In genomic region chr2:144490017-144490416, GRCh38 we compare ENCODE assay signal across 17 cellular contexts. TPM values are rescaled to one million over a fixed set of nuclear protein-coding genes. Genes with fewer than 3 reads are reported as not detected.
DNase-seq lines count a peak whose midpoint lies in the region; ATAC-seq and TF ChIP-seq lines count a peak whose summit lies in the region.
"Had no signal": no experiment of that assay in that cellular context is flagged by ENCODE, and none has a peak within 500 bp of the region (broad histone marks: within the 10 kb centered on the region; RNA-seq: fewer than 3 reads in every experiment).

No MANE protein-coding gene starts in this region.

- peaks cover 34% of the 10 kb centered on the region for H3K4me1 ChIP-seq in vagina
- H3K4me1 ChIP-seq in esophagus muscularis mucosa: peaks cover 0 to 34% (median 10%) of the 10 kb centered on the region in 4 donors

- H3K36me3 Mint-ChIP-seq in activated T-cell treated with anti-CD3 and anti-CD28 coated beads, Interleukin-2, amount 50 U/mL, for 72 hours (ENCODE audit: insufficient read depth in 2 of 2): peaks cover 0 to 3% of the 10 kb centered on the region in 2 donors
- no peaks in the 10 kb centered on the region for H3K36me3 Mint-ChIP-seq in glutamatergic neuron (ENCODE audit: unreplicated experiment)
- H3K36me3 Mint-ChIP-seq: activated naive CD4-positive, alpha-beta T cell treated with anti-CD3 and anti-CD28 coated beads, Interleukin-2, amount 50 U/mL, for 24 hours; naive B cell had no signal

- peaks cover 22% of the 10 kb centered on the region for H3K4me1 Mint-ChIP-seq in activated T-cell treated with anti-CD3 and anti-CD28 coated beads, Interleukin-2, amount 50 U/mL, for 72 hours (ENCODE audit: low read depth)
- peaks cover 29% of the 10 kb centered on the region for H3K4me1 Mint-ChIP-seq in glutamatergic neuron (ENCODE audit: low read depth, unreplicated experiment)
- H3K4me1 Mint-ChIP-seq: activated naive CD4-positive, alpha-beta T cell treated with anti-CD3 and anti-CD28 coated beads, Interleukin-2, amount 50 U/mL, for 24 hours had no signal

- TF ChIP-seq POLR2A in vagina (IDR thresholded peaks at IDR 0.05) (no peak), esophagus muscularis mucosa (IDR thresholded peaks at IDR 0.05; ENCODE audit: low read depth) (no peak)

- no peaks in the 10 kb centered on the region for H3K27me3 Mint-ChIP-seq in activated T-cell treated with anti-CD3 and anti-CD28 coated beads, Interleukin-2, amount 50 U/mL, for 72 hours (ENCODE audit: low read depth)
- H3K27me3 Mint-ChIP-seq in glutamatergic neuron (ENCODE audit: unreplicated experiment): no peaks in the 10 kb centered on the region
- H3K27me3 Mint-ChIP-seq: activated naive CD4-positive, alpha-beta T cell treated with anti-CD3 and anti-CD28 coated beads, Interleukin-2, amount 50 U/mL, for 24 hours; brain; CD8-positive, alpha-beta memory T cell; naive B cell had no signal

- H3K4me3 ChIP-seq in SK-N-MC (no peak overlapping the region), vagina (no peak overlapping the region), esophagus muscularis mucosa (no peak overlapping the region)
- H3K4me3 ChIP-seq: lung had no signal

- peak; percentile 74 to 75 for ATAC-seq in activated T-cell treated with anti-CD3 and anti-CD28 coated beads, Interleukin-2, amount 50 U/mL, for 72 hours (replicated peaks in 1 of 2)
- ATAC-seq in GM21367 (IDR thresholded peaks at IDR 0.05; ENCODE audit: unreplicated experiment): no peak

- no peak overlapping the region for H3K9ac ChIP-seq in SK-N-MC (ENCODE audit: insufficient read length)

- TF ChIP-seq CTCF in glutamatergic neuron (IDR thresholded peaks at IDR 0.05; ENCODE audit: partially characterized antibody, unreplicated experiment): no peak
- no peak for TF ChIP-seq CTCF in vagina (IDR thresholded peaks at IDR 0.05)
- no peak for TF ChIP-seq CTCF in esophagus muscularis mucosa (IDR thresholded peaks at IDR 0.05)

- H3K27ac ChIP-seq in SK-N-MC (peak overlapping the region; percentile 52), vagina (peak overlapping the region; percentile 7), esophagus muscularis mucosa (replicated peaks in 1 of 4) (no peak overlapping the region)
- H3K27ac ChIP-seq: epithelial cell of prostate had no signal

- no peaks in the 10 kb centered on the region for H3K27me3 ChIP-seq in vagina
- H3K27me3 ChIP-seq in esophagus muscularis mucosa: no peaks in the 10 kb centered on the region

- H3K27ac Mint-ChIP-seq in activated T-cell treated with anti-CD3 and anti-CD28 coated beads, Interleukin-2, amount 50 U/mL, for 72 hours: peak overlapping the region; percentile 65
- H3K27ac Mint-ChIP-seq in glutamatergic neuron (ENCODE audit: unreplicated experiment): peak overlapping the region; percentile 85
- H3K27ac Mint-ChIP-seq: activated naive CD4-positive, alpha-beta T cell treated with anti-CD3 and anti-CD28 coated beads, Interleukin-2, amount 50 U/mL, for 24 hours had no signal

- H3K9me3 Mint-ChIP-seq in activated T-cell treated with anti-CD3 and anti-CD28 coated beads, Interleukin-2, amount 50 U/mL, for 72 hours: no peaks in the 10 kb centered on the region
- H3K9me3 Mint-ChIP-seq in glutamatergic neuron (ENCODE audit: unreplicated experiment): peaks cover 4% of the 10 kb centered on the region
- H3K9me3 Mint-ChIP-seq: activated naive CD4-positive, alpha-beta T cell treated with anti-CD3 and anti-CD28 coated beads, Interleukin-2, amount 50 U/mL, for 24 hours; brain; CD8-positive, alpha-beta memory T cell; naive B cell had no signal

- peak overlapping the region in 1 of 2 donors; percentile 67 for H3K4me3 Mint-ChIP-seq in activated T-cell treated with anti-CD3 and anti-CD28 coated beads, Interleukin-2, amount 50 U/mL, for 72 hours
- no peak overlapping the region for H3K4me3 Mint-ChIP-seq in glutamatergic neuron (ENCODE audit: unreplicated experiment)
- H3K4me3 Mint-ChIP-seq: activated naive CD4-positive, alpha-beta T cell treated with anti-CD3 and anti-CD28 coated beads, Interleukin-2, amount 50 U/mL, for 24 hours; naive B cell had no signal

- H3K36me3 ChIP-seq in SK-N-MC (ENCODE audit: insufficient read depth, low read length) (peaks cover 91% of the 10 kb centered on the region), vagina (no peaks in the 10 kb centered on the region), esophagus muscularis mucosa (no peaks in the 10 kb centered on the region)

- no peak for TF ChIP-seq EP300 in esophagus muscularis mucosa (IDR thresholded peaks at IDR 0.05)

- no peaks in the 10 kb centered on the region for H3K9me3 ChIP-seq in SK-N-MC (ENCODE audit: low read depth, low read length)
- H3K9me3 ChIP-seq in vagina: no peaks in the 10 kb centered on the region
- no peaks in the 10 kb centered on the region for H3K9me3 ChIP-seq in esophagus muscularis mucosa

- no peak for DNase-seq in activated T-cell treated with anti-CD3 and anti-CD28 coated beads, Interleukin-2, amount 50 U/mL, for 72 hours
- DNase-seq in activated T-cell treated with anti-CD3 and anti-CD28 coated beads for 4 hours: no peak
- no peak for DNase-seq in SK-N-MC (ENCODE audit: low read depth, low spot score)
- no peak for DNase-seq in glutamatergic neuron
- DNase-seq in vagina (ENCODE audit: extremely low spot score in 2 of 2): no peak
- no peak for DNase-seq in esophagus muscularis mucosa (ENCODE audit: extremely low spot score)
- no peak for DNase-seq in NCI-H526 treated with DMSO at 0.1 percent for 48 hours (lab: John Stamatoyannopoulos, UW)
- DNase-seq: ACHN; CD8-positive, alpha-beta memory T cell; naive B cell; NCI-H2029; stimulated activated naive CD4-positive, alpha-beta T cell treated with Interleukin-2 at 50 U/mL for 16 hours had no signal

- intact Hi-C loops in vagina (cut with DNase I) (no loop called here), esophagus muscularis mucosa (cut with DNase I) (no loop called here)

RNA-seq across cellular contexts. Expression of gene ZEB2, which starts 29.9 kb away (rescaled TPM):
- total RNA-seq in activated T-cell treated with anti-CD3 and anti-CD28 coated beads, Interleukin-2, amount 50 U/mL, for 72 hours: 10 to 100 TPM; 22.5 to 58.2 TPM
- 121 TPM for total RNA-seq in glutamatergic neuron (ENCODE audit: unreplicated experiment)
- 63.6 TPM for total RNA-seq in vagina
- total RNA-seq in esophagus muscularis mucosa: 10 to 100 TPM; 41.2 to 68.3 (median 55.7) TPM

Comparison
In these comparisons a context has a peak if more than half of its experiments do, and no peak if none do; other contexts are left out.
1. H3K27ac ChIP-seq: peak in SK-N-MC (single experiment) and vagina (single experiment); none in esophagus muscularis mucosa (0 of 4).